26 cellular contexts compared by ENCODE assay signal in the genomic region with DNA sequence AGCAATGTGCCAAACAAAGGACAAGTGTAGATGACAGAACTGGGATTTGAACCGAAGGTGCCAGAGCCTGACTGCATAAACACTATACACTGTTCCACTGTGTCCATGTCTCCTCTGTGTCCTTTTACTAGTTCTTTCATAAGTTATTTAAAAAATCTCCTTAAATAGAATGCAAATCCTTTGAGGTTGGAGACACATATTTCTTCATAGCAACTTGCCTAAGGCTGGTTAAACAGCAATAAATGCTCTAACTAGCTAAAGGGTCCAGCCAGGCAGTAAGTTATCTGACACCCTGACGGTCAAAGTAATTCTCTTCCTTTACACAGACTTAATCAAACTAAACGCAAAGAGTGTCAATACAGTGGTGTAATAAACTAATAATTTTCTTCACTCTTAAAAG.
DNase-seq lines count a peak whose midpoint lies in the region; ATAC-seq and TF ChIP-seq lines count a peak whose summit lies in the region.
"Had no signal": no experiment of that assay in that cellular context is flagged by ENCODE, and none has a peak within 500 bp of the region (broad histone marks: within the 10 kb centered on the region; RNA-seq: fewer than 3 reads in every experiment).

No MANE protein-coding gene starts in this region.

- H3K36me3 Mint-ChIP-seq in activated CD8-positive, alpha-beta T cell treated with anti-CD3 and anti-CD28 coated beads for 36 hours (ENCODE audit: low read depth) = peaks cover 85% of the 10 kb centered on the region
- peaks cover 50% of the 10 kb centered on the region for H3K36me3 Mint-ChIP-seq in activated CD8-positive, alpha-beta T cell treated with anti-CD3 and anti-CD28 coated beads, Interleukin-2, amount 10 ng/mL, durations not matched to agents 7 days and 5 days (ENCODE audit: low read depth)
- H3K36me3 Mint-ChIP-seq in CD4-positive, alpha-beta memory T cell = peaks cover 68 to 91% of the 10 kb centered on the region in 2 donors
- H3K36me3 Mint-ChIP-seq in progenitor cell of endocrine pancreas (ENCODE audit: insufficient read depth) = peaks cover 29% of the 10 kb centered on the region

- H3K27ac ChIP-seq in CD4-positive, alpha-beta memory T cell (ENCODE audit: low read depth, low read length) = no peak overlapping the region
- peak overlapping the region; percentile 76 for H3K27ac ChIP-seq in cingulate gyrus (ENCODE audit: low read depth, low read length)
- H3K27ac ChIP-seq: neural progenitor cell had no signal

- intact Hi-C loops in activated CD8-positive, alpha-beta T cell treated with anti-CD3 and anti-CD28 coated beads for 36 hours (cut with micrococcal nuclease) = no loop called here
- intact Hi-C loops in CD4-positive, alpha-beta memory T cell (cut with micrococcal nuclease) = no loop called here

- CTCF ChIA-PET in activated CD8-positive, alpha-beta T cell treated with anti-CD3 and anti-CD28 coated beads for 36 hours (lab: Charles Lee) = interaction anchor here (1.2 kb wide), 1 partner anchor 15 kb away, joined by 3 read pairs; no protein-coding TSS in a partner anchor
- CTCF ChIA-PET in activated CD8-positive, alpha-beta T cell treated with anti-CD3 and anti-CD28 coated beads, Interleukin-2, amount 10 ng/mL, durations not matched to agents 7 days and 5 days (lab: Charles Lee) = interaction anchor here (1.5 to 2.0 kb wide), 3 partner anchors 12 to 423 kb away, joined by 4 to 6 read pairs (median 4); a partner anchor contains a TSS
- CTCF ChIA-PET in CD4-positive, alpha-beta memory T cell (lab: Charles Lee; ENCODE audit: partially characterized antibody) = no interaction called here

- no peak overlapping the region for H3K4me3 ChIP-seq in CD4-positive, alpha-beta memory T cell (ENCODE audit: low read length in 2 of 2)
- H3K4me3 ChIP-seq: gastroesophageal sphincter, K562, neural progenitor cell, SJSA1, skin epidermis, thoracic aorta had no signal

- no peak for TF ChIP-seq CTCF in activated CD8-positive, alpha-beta T cell treated with anti-CD3 and anti-CD28 coated beads for 36 hours (IDR thresholded peaks at IDR 0.05)
- no peak for TF ChIP-seq CTCF in progenitor cell of endocrine pancreas (IDR thresholded peaks at IDR 0.05; ENCODE audit: unreplicated experiment)

- H3K4me1 ChIP-seq in CD4-positive, alpha-beta memory T cell (ENCODE audit: insufficient read depth, low read length) = peaks cover 85% of the 10 kb centered on the region

- no peaks in the 10 kb centered on the region for H3K9me3 ChIP-seq in CD4-positive, alpha-beta memory T cell (ENCODE audit: control insufficient read depth in 1 of 2, low read length in 2 of 2)
- H3K9me3 ChIP-seq: gastroesophageal sphincter, SJSA1, thoracic aorta had no signal

- H3K4me1 Mint-ChIP-seq in activated CD8-positive, alpha-beta T cell treated with anti-CD3 and anti-CD28 coated beads for 36 hours (ENCODE audit: low read depth) = peaks cover 79% of the 10 kb centered on the region
- H3K4me1 Mint-ChIP-seq in activated CD8-positive, alpha-beta T cell treated with anti-CD3 and anti-CD28 coated beads, Interleukin-2, amount 10 ng/mL, durations not matched to agents 7 days and 5 days (ENCODE audit: low read depth) = peaks cover 21% of the 10 kb centered on the region
- H3K4me1 Mint-ChIP-seq in CD4-positive, alpha-beta memory T cell = peaks cover 71 to 92% (median 81%) of the 10 kb centered on the region in 4 donors
- peaks cover 29% of the 10 kb centered on the region for H3K4me1 Mint-ChIP-seq in progenitor cell of endocrine pancreas (ENCODE audit: low read depth)

- POLR2A ChIA-PET in activated CD8-positive, alpha-beta T cell treated with anti-CD3 and anti-CD28 coated beads for 36 hours (lab: Charles Lee) = no interaction called here
- POLR2A ChIA-PET in activated CD8-positive, alpha-beta T cell treated with anti-CD3 and anti-CD28 coated beads, Interleukin-2, amount 10 ng/mL, durations not matched to agents 7 days and 5 days (lab: Charles Lee) = no interaction called here
- POLR2A ChIA-PET in CD4-positive, alpha-beta memory T cell (lab: Charles Lee; ENCODE audit: partially characterized antibody) = interaction anchor here (1.0 to 1.1 kb wide), 2 partner anchors 10 to 11 kb away, joined by 4 to 5 read pairs; no protein-coding TSS in a partner anchor

- H3K27ac Mint-ChIP-seq in activated CD8-positive, alpha-beta T cell treated with anti-CD3 and anti-CD28 coated beads for 36 hours = peak overlapping the region; percentile 67
- H3K27ac Mint-ChIP-seq in activated CD8-positive, alpha-beta T cell treated with anti-CD3 and anti-CD28 coated beads, Interleukin-2, amount 10 ng/mL, durations not matched to agents 7 days and 5 days = no peak overlapping the region
- H3K27ac Mint-ChIP-seq in CD4-positive, alpha-beta memory T cell = peak overlapping the region in 6 of 7 donors; percentile 2 to 93 (median 29)
- peak overlapping the region; percentile 14 for H3K27ac Mint-ChIP-seq in progenitor cell of endocrine pancreas
- H3K27ac Mint-ChIP-seq: neural progenitor cell; T-helper 1 cell treated with Interleukin-12 subunit alpha and Interleukin-12 subunit beta and Interleukin-4 antibody, amounts not matched to agents 30 μg/mL and 1 μg/mL, for 36 hours had no signal

- no peak for ATAC-seq in activated CD8-positive, alpha-beta T cell treated with anti-CD3 and anti-CD28 coated beads for 36 hours
- no peak for ATAC-seq in activated CD8-positive, alpha-beta T cell treated with anti-CD3 and anti-CD28 coated beads, Interleukin-2, amount 10 ng/mL, durations not matched to agents 7 days and 5 days
- ATAC-seq: gastroesophageal sphincter, HCT116, K562 had no signal

- DNase-seq in activated CD8-positive, alpha-beta T cell treated with anti-CD3 and anti-CD28 coated beads for 36 hours = no peak
- no peak for DNase-seq in activated CD8-positive, alpha-beta T cell treated with anti-CD3 and anti-CD28 coated beads, Interleukin-2, amount 10 ng/mL, durations not matched to agents 7 days and 5 days
- DNase-seq in CD4-positive, alpha-beta memory T cell = no peak
- DNase-seq in progenitor cell of endocrine pancreas (ENCODE audit: low spot score, unreplicated experiment) = no peak
- DNase-seq in iPS-NIHi11 (ENCODE audit: low spot score) = no peak
- DNase-seq in inferior parietal cortex (ENCODE audit: extremely low spot score) = no peak
- no peak for DNase-seq in NCI-H2196 treated with DMSO at 0.1 percent for 48 hours (lab: John Stamatoyannopoulos, UW; ENCODE audit: unreplicated experiment)
- DNase-seq: activated CD4-positive, alpha-beta T cell treated with anti-CD3 and anti-CD28 coated beads for 4 hours; activated gamma-delta T cell; AML-193; aorta; Calu3; cerebellar nuclear complex; effector CD4-positive, alpha-beta T cell; NCI-H1436; NCI-H524; stimulated activated CD4-positive, alpha-beta T cell treated with anti-CD3 and anti-CD28 coated beads, Interleukin-1b, Interleukin-23, amount 100 ng/mL, for 48 hours had no signal

- H3K4me3 Mint-ChIP-seq in activated CD8-positive, alpha-beta T cell treated with anti-CD3 and anti-CD28 coated beads for 36 hours = no peak overlapping the region
- no peak overlapping the region for H3K4me3 Mint-ChIP-seq in activated CD8-positive, alpha-beta T cell treated with anti-CD3 and anti-CD28 coated beads, Interleukin-2, amount 10 ng/mL, durations not matched to agents 7 days and 5 days
- peak overlapping the region in 1 of 8 donors; percentile 18 for H3K4me3 Mint-ChIP-seq in CD4-positive, alpha-beta memory T cell
- no peak overlapping the region for H3K4me3 Mint-ChIP-seq in progenitor cell of endocrine pancreas (ENCODE audit: low read depth)
- H3K4me3 Mint-ChIP-seq: neural progenitor cell; T-helper 1 cell treated with Interleukin-12 subunit alpha and Interleukin-12 subunit beta and Interleukin-4 antibody, amounts not matched to agents 30 μg/mL and 1 μg/mL, for 36 hours had no signal

- H3K36me3 ChIP-seq in CD4-positive, alpha-beta memory T cell (ENCODE audit: insufficient read depth, low read length) = peaks cover 43% of the 10 kb centered on the region
- H3K36me3 ChIP-seq: gastroesophageal sphincter, neural progenitor cell, thoracic aorta had no signal

- H3K27me3 Mint-ChIP-seq in activated CD8-positive, alpha-beta T cell treated with anti-CD3 and anti-CD28 coated beads for 36 hours = no peaks in the 10 kb centered on the region
- H3K27me3 Mint-ChIP-seq in activated CD8-positive, alpha-beta T cell treated with anti-CD3 and anti-CD28 coated beads, Interleukin-2, amount 10 ng/mL, durations not matched to agents 7 days and 5 days (ENCODE audit: low read depth) = no peaks in the 10 kb centered on the region
- H3K27me3 Mint-ChIP-seq in CD4-positive, alpha-beta memory T cell = no peaks in the 10 kb centered on the region
- H3K27me3 Mint-ChIP-seq in progenitor cell of endocrine pancreas = no peaks in the 10 kb centered on the region

- no peaks in the 10 kb centered on the region for H3K27me3 ChIP-seq in CD4-positive, alpha-beta memory T cell (ENCODE audit: insufficient read depth, low read length)
- H3K27me3 ChIP-seq: gastroesophageal sphincter, neural progenitor cell, SJSA1 had no signal

- H3K9me3 Mint-ChIP-seq in activated CD8-positive, alpha-beta T cell treated with anti-CD3 and anti-CD28 coated beads for 36 hours = no peaks in the 10 kb centered on the region
- H3K9me3 Mint-ChIP-seq in activated CD8-positive, alpha-beta T cell treated with anti-CD3 and anti-CD28 coated beads, Interleukin-2, amount 10 ng/mL, durations not matched to agents 7 days and 5 days (ENCODE audit: insufficient read depth) = no peaks in the 10 kb centered on the region
- no peaks in the 10 kb centered on the region for H3K9me3 Mint-ChIP-seq in CD4-positive, alpha-beta memory T cell
- H3K9me3 Mint-ChIP-seq in progenitor cell of endocrine pancreas (ENCODE audit: low read depth) = no peaks in the 10 kb centered on the region
- H3K9me3 Mint-ChIP-seq: neural progenitor cell; T-helper 1 cell treated with Interleukin-12 subunit alpha and Interleukin-12 subunit beta and Interleukin-4 antibody, amounts not matched to agents 30 μg/mL and 1 μg/mL, for 36 hours had no signal
